ENCODE assay signal across 10 cellular contexts in the genomic region with DNA sequence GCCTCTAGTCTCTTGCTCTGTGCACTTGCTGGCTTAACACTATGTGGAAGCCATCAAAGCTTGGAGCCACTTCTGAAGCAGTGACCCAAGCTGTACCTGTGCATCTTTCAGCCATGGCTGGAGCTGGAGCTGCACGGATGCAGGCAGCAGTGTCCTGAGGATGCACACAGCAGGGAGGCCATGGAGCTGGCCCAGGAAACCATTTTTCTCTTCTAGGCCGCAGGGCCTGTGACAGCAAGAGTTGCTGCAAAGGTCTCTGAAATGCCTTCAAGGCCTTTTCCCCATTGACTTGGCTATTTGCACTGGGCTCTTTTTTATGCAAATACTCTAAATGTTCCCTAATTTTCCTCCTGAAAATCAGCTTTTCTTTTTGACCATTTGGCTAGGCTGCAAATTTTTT. TPM values are rescaled to one million over a fixed set of nuclear protein-coding genes. Genes with fewer than 3 reads are reported as not detected.
"Had no signal": no experiment of that assay in that cellular context is flagged by ENCODE, and none has a peak within 500 bp of the region (broad histone marks: within the 10 kb centered on the region; RNA-seq: fewer than 3 reads in every experiment).

No MANE protein-coding gene starts in this region.

- H3K9me3 Mint-ChIP-seq: HFFc6 had no signal

- H3K4me3 ChIP-seq: HAP-1, K562 had no signal

- ATAC-seq: HCT116, K562 had no signal

- H3K4me3 Mint-ChIP-seq: HFFc6 had no signal

- DNase-seq: GOT3, H7, HFFc6, IMR-90, Kasumi-1, KG1 had no signal

- FAIRE-seq: HTR-8/SVneo, K562 had no signal

- H3K36me3 ChIP-seq: HAP-1 had no signal

- H3K27ac Mint-ChIP-seq: HFFc6 had no signal

RNA-seq across cellular contexts. Expression of a gene that starts 56.6 kb away (rescaled TPM):
- total RNA-seq: HFFc6, IMR-90 had no signal
- polyA plus RNA-seq: IMR-90 had no signal
